Comparison of ENCODE assay signal across 11 cellular contexts in the genomic region with DNA sequence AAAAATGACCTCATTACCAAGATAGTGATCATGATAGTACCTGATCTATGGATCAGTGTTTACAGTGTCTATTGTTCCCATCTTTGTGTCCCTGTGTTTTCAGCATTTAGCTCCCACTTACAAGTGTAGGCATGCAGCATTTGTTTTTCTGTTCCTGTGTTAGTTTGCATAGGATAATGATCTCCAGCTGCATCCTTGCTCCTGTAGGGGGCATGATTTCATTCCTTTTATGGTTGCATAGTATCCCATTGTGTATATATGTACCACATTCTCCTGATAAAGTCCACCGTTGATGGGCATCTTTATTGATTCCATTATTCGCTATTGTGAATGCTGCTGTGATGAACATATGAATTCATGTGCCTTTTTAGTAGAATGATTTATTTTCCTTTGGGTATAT.
DNase-seq lines count a peak whose midpoint lies in the region; ATAC-seq, FAIRE-seq and TF ChIP-seq lines count a peak whose summit lies in the region.
"Had no signal": no experiment of that assay in that cellular context is flagged by ENCODE, and none has a peak within 500 bp of the region (broad histone marks: within the 10 kb centered on the region; RNA-seq: fewer than 3 reads in every experiment).

No MANE protein-coding gene starts in this region.

- H3K9me3 ChIP-seq in H1 (ENCODE audit: insufficient read depth in 2 of 2, low read depth in 1 of 2, low read length in 1 of 2) (peaks cover 0 to 6% of the 10 kb centered on the region in 2 experiments; a peak in 2 of 4 replicates), trophoblast cell (ENCODE audit: insufficient read depth, low read depth, low read length) (no peaks in the 10 kb centered on the region)

- TF ChIP-seq CTCF in 22Rv1 (IDR thresholded peaks at IDR 0.05) = peak; percentile 74
- TF ChIP-seq CTCF in H1 (IDR thresholded peaks at IDR 0.05; ENCODE audit: control extremely low read depth in 1 of 3, insufficient read depth in 1 of 3, low read depth in 1 of 3, low read length in 3 of 3) = peak in 2 of 3 experiments; percentile 70 to 72; a peak in 3 of 4 replicates

- no peak overlapping the region; the same call in 1 of the 2 replicates for H2BK5ac ChIP-seq in H1 (ENCODE audit: low read depth, low read length)
- H2BK5ac ChIP-seq in trophoblast cell (ENCODE audit: low read depth, low read length, poor library complexity) = no peak overlapping the region

- no peak overlapping the region for H3K4me2 ChIP-seq in H1 (ENCODE audit: insufficient read depth in 1 of 2, low read depth in 2 of 2, low read length in 2 of 2)
- no peak overlapping the region for H3K4me2 ChIP-seq in trophoblast cell (ENCODE audit: low read length)

- no peak overlapping the region for H3K56ac ChIP-seq in H1 (replicated peaks; ENCODE audit: insufficient read length, low read depth, low read length)

- POLR2A ChIA-PET in H1 (lab: Charles Lee; ENCODE audit: partially characterized antibody) = no interaction called here

- no peak for ATAC-seq in HG02885 (IDR thresholded peaks at IDR 0.05; ENCODE audit: poor library complexity, unreplicated experiment)
- no peak for ATAC-seq in GM19395 (IDR thresholded peaks at IDR 0.05; ENCODE audit: unreplicated experiment)

- H3K23ac ChIP-seq in H1 (ENCODE audit: insufficient read length) (no peak overlapping the region), trophoblast cell (ENCODE audit: low read length) (no peak overlapping the region)

- H2BK120ac ChIP-seq in H1 (replicated peaks; ENCODE audit: low read depth, low read length) (no peak overlapping the region), trophoblast cell (ENCODE audit: insufficient read depth, low read length, poor library complexity) (no peak overlapping the region)

- H4K91ac ChIP-seq in H1 (replicated peaks; ENCODE audit: insufficient read length, low read length) (no peak overlapping the region), trophoblast cell (ENCODE audit: low read depth, low read length) (no peak overlapping the region)

- H3K79me1 ChIP-seq in H1 (ENCODE audit: low read depth, low read length) (no peaks in the 10 kb centered on the region), trophoblast cell (ENCODE audit: low read length) (no peaks in the 10 kb centered on the region)

- H3K14ac ChIP-seq in H1 (ENCODE audit: insufficient read length) (no peak overlapping the region), trophoblast cell (ENCODE audit: low read length) (no peak overlapping the region)

- TF ChIP-seq EP300 in H1 (IDR thresholded peaks at IDR 0.05; ENCODE audit: borderline replicate concordance in 1 of 2, low read depth in 2 of 2, low read length in 2 of 2) = no peak

- WGBS in H1 (ENCODE audit: extremely low coverage in 1 of 2, insufficient coverage in 1 of 2, insufficient read length in 1 of 2, insufficient replicate concordance in 2 of 2, low coverage in 1 of 2, low lambda C conversion rate in 2 of 2, missing lambda C conversion rate in 1 of 2), 2 experiments = 87% methylated on average over 2 of the region's 2 CpGs; no CpG with 5 or more reads in 1 of the 2 experiments
- WGBS in trophoblast cell (ENCODE audit: extremely low coverage, insufficient coverage, insufficient read length) = no CpG with 5 or more reads among the region's 2 CpGs

- H3K9ac ChIP-seq in H1 (replicated peaks in 1 of 4; ENCODE audit: extremely low read depth in 1 of 4, low read depth in 3 of 4, low read length in 3 of 4) (no peak overlapping the region), trophoblast cell (ENCODE audit: low read length) (no peak overlapping the region)

- H3K23me2 ChIP-seq in H1 (ENCODE audit: low read depth, low read length) = no peaks in the 10 kb centered on the region

- DNase-seq in H4 (ENCODE audit: low spot score) (peak; percentile 10), NCI-H748 (lab: John Stamatoyannopoulos, UW; ENCODE audit: unreplicated experiment) (peak; percentile 68), H1 (ENCODE audit: low read depth in 1 of 2, low spot score in 2 of 2) (no peak), GF-D8 (lab: John Stamatoyannopoulos, UW) (no peak), trophoblast cell (no peak)
- DNase-seq: AML-193, kidney, NCI-H446 had no signal

- H3K18ac ChIP-seq in H1 (ENCODE audit: extremely low read depth, low read length) (no peak overlapping the region), trophoblast cell (ENCODE audit: low read length) (no peak overlapping the region)

- H3K4ac ChIP-seq in H1 (replicated peaks; ENCODE audit: insufficient read length, low read depth, low read length) (no peak overlapping the region), trophoblast cell (ENCODE audit: low read depth, low read length) (no peak overlapping the region)

- H3K27me3 ChIP-seq in H1 (replicated peaks in 1 of 4; ENCODE audit: control insufficient read depth in 3 of 4, extremely low read depth in 1 of 4, insufficient read depth in 3 of 4, low read length in 3 of 4) (no peaks in the 10 kb centered on the region), trophoblast cell (ENCODE audit: insufficient read depth, low read length) (no peaks in the 10 kb centered on the region)

- H3K36me3 ChIP-seq in H1 (ENCODE audit: control insufficient read depth in 2 of 4, insufficient read depth in 4 of 4, low read length in 3 of 4) (no peaks in the 10 kb centered on the region), trophoblast cell (ENCODE audit: control insufficient read depth in 1 of 2, insufficient read depth in 2 of 2, low read length in 2 of 2) (no peaks in the 10 kb centered on the region)

- H3K27ac ChIP-seq in 22Rv1 = no peak overlapping the region
- no peak overlapping the region for H3K27ac ChIP-seq in H1 (ENCODE audit: low read depth, low read length)
- no peak overlapping the region for H3K27ac ChIP-seq in trophoblast cell (ENCODE audit: low read depth, low read length)

- CTCF ChIA-PET in H1 (lab: Charles Lee; ENCODE audit: partially characterized antibody) = interaction anchor here (0.6 to 5.6 kb wide), 23 partner anchors 9 to 779 kb away, joined by 3 to 50 read pairs (median 4); no protein-coding TSS in a partner anchor

- H2BK20ac ChIP-seq in H1 (ENCODE audit: low read length) = no peak overlapping the region

- no peak overlapping the region for H4K8ac ChIP-seq in H1 (ENCODE audit: extremely low read depth, insufficient read depth, low read length)
- H4K8ac ChIP-seq in trophoblast cell (ENCODE audit: low read depth, low read length) = no peak overlapping the region

- no peak overlapping the region for H2AK5ac ChIP-seq in H1 (ENCODE audit: low read depth, low read length)
- H2AK5ac ChIP-seq in trophoblast cell (ENCODE audit: low read length) = no peak overlapping the region

- H3K79me2 ChIP-seq in H1 (ENCODE audit: control insufficient read depth in 1 of 2, insufficient read depth in 2 of 2, low read length in 2 of 2) (no peaks in the 10 kb centered on the region), trophoblast cell (ENCODE audit: control insufficient read depth, insufficient read depth, low read length, poor library complexity) (no peaks in the 10 kb centered on the region)

- peak; percentile 74 to 81 for TF ChIP-seq RAD21 in H1 (IDR thresholded peaks at IDR 0.05 in 1 of 2, conservative IDR thresholded peaks at IDR 0.05 in 1 of 2; ENCODE audit: low read depth in 2 of 2, low read length in 2 of 2)

- H2AFZ ChIP-seq in H1 (ENCODE audit: low read length) (0 out of 2 replicates have a peak overlapping the region, but pooled peaks have one; percentile 65), trophoblast cell (ENCODE audit: insufficient read depth, low read length, poor library complexity) (no peak overlapping the region)

- no peak for TF ChIP-seq POLR2A in H1 (IDR thresholded peaks at IDR 0.05; ENCODE audit: control extremely low read depth in 1 of 2, low read depth in 2 of 2, low read length in 2 of 2)

- H3K4me1 ChIP-seq in H1 (replicated peaks in 1 of 4; ENCODE audit: control insufficient read depth in 3 of 4, insufficient read depth in 4 of 4, low read length in 3 of 4) (peaks cover 0 to 10% (median 3%) of the 10 kb centered on the region in 4 experiments; a peak in 2 of 7 replicates), trophoblast cell (ENCODE audit: control insufficient read depth in 1 of 2, insufficient read depth in 2 of 2, low read length in 2 of 2) (no peaks in the 10 kb centered on the region)

- H4K12ac ChIP-seq in trophoblast cell (ENCODE audit: low read depth, low read length) = no peak overlapping the region

- no peak overlapping the region for H2BK12ac ChIP-seq in H1 (ENCODE audit: low read depth, low read length)
- H2BK12ac ChIP-seq in trophoblast cell (ENCODE audit: low read length) = no peak overlapping the region

- H3K4me3 ChIP-seq in H1 (ENCODE audit: extremely low read depth in 1 of 4, insufficient read depth in 2 of 4, low read depth in 3 of 4, low read length in 4 of 4) = no peak overlapping the region
- H3K4me3 ChIP-seq in trophoblast cell (ENCODE audit: low read depth, low read length) = no peak overlapping the region

- FAIRE-seq in H1 (lab: Jason Lieb, UNC) = peak; percentile 66

- H2BK15ac ChIP-seq in H1 (ENCODE audit: low read length) = no peak overlapping the region

- no peak overlapping the region for H4K5ac ChIP-seq in H1 (ENCODE audit: insufficient read length, low read depth, low read length)

- H4K20me1 ChIP-seq in H1 (replicated peaks in 1 of 2; ENCODE audit: control insufficient read depth in 1 of 2, insufficient read depth in 2 of 2, low read length in 2 of 2) = no peaks in the 10 kb centered on the region

TF ChIP-seq in H1, 55 proteins besides CTCF, POLR2A, EP300 and RAD21 (continues in another document):
- TF ChIP-seq, protein P1, sequence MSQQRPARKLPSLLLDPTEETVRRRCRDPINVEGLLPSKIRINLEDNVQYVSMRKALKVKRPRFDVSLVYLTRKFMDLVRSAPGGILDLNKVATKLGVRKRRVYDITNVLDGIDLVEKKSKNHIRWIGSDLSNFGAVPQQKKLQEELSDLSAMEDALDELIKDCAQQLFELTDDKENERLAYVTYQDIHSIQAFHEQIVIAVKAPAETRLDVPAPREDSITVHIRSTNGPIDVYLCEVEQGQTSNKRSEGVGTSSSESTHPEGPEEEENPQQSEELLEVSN (IDR thresholded peaks at IDR 0.05) = no peak
- no peak for TF ChIP-seq CHD1 (IDR thresholded peaks at IDR 0.05; ENCODE audit: low read depth, low read length)
- TF ChIP-seq SRF (IDR thresholded peaks at IDR 0.05; ENCODE audit: low read depth, low read length) = peak; percentile 53; the same call in 1 of the 2 replicates
- no peak for TF ChIP-seq JUN (IDR thresholded peaks at IDR 0.05; ENCODE audit: low read depth, low read length)
- no peak for TF ChIP-seq ZNF274 (IDR thresholded peaks at IDR 0.05; ENCODE audit: borderline replicate concordance, extremely low read depth, low read length)
- TF ChIP-seq TAF1 (IDR thresholded peaks at IDR 0.05; ENCODE audit: low read depth, low read length) = no peak

Comparison
In these comparisons a context has a peak if more than half of its experiments do, and no peak if none do; other contexts are left out.
1. DNase-seq: peak in H4 (single experiment) and NCI-H748 (single experiment); none in H1 (0 of 2), GF-D8 (single experiment) and trophoblast cell (0 of 2).